In genomic region chr2:26008851-26009566, GRCh38 we compare ENCODE assay signal across 9 cellular contexts. TPM values are rescaled to one million over a fixed set of nuclear protein-coding genes. Genes with fewer than 3 reads are reported as not detected.
DNase-seq lines count a peak whose midpoint lies in the region; ATAC-seq and TF ChIP-seq lines count a peak whose summit lies in the region.
"Had no signal": no experiment of that assay in that cellular context is flagged by ENCODE, and none has a peak within 500 bp of the region (broad histone marks: within the 10 kb centered on the region; RNA-seq: fewer than 3 reads in every experiment).

No MANE protein-coding gene starts in this region.

- H3K4me1 Mint-ChIP-seq in naive thymus-derived CD8-positive, alpha-beta T cell: peaks cover 0 to 6% (median 0%) of the 10 kb centered on the region in 4 donors
- peaks cover 23% of the 10 kb centered on the region for H3K4me1 Mint-ChIP-seq in mesothelial cell of epicardium
- no peaks in the 10 kb centered on the region for H3K4me1 Mint-ChIP-seq in CD8-positive, alpha-beta T cell (ENCODE audit: low read depth)

- TF ChIP-seq CTCF in foreskin fibroblast (IDR thresholded peaks at IDR 0.05; ENCODE audit: low read depth, low read length) (no peak), mesothelial cell of epicardium (IDR thresholded peaks at IDR 0.05; ENCODE audit: unreplicated experiment) (no peak), GM10266 (IDR thresholded peaks at IDR 0.05; ENCODE audit: control insufficient read depth, insufficient read depth, low read depth, missing control alignments) (no peak)
- no peak for TF ChIP-seq CTCF in CD8-positive, alpha-beta T cell (IDR thresholded peaks at IDR 0.05)

- intact Hi-C loops in sciatic nerve (cut with DNase I): no loop called here
- intact Hi-C loops in CD8-positive, alpha-beta T cell (cut with DNase I, micrococcal nuclease): no loop called here

- no peak overlapping the region for H3K27ac Mint-ChIP-seq in naive thymus-derived CD8-positive, alpha-beta T cell
- H3K27ac Mint-ChIP-seq in mesothelial cell of epicardium: no peak overlapping the region
- H3K27ac Mint-ChIP-seq in CD8-positive, alpha-beta T cell: no peak overlapping the region

- H3K4me3 Mint-ChIP-seq in naive thymus-derived CD8-positive, alpha-beta T cell: no peak overlapping the region
- no peak overlapping the region for H3K4me3 Mint-ChIP-seq in mesothelial cell of epicardium
- no peak overlapping the region for H3K4me3 Mint-ChIP-seq in CD8-positive, alpha-beta T cell

- no peaks in the 10 kb centered on the region for H3K27me3 ChIP-seq in CD8-positive, alpha-beta T cell (ENCODE audit: insufficient read depth, low read length)

- peaks cover 0 to 3% (median 0%) of the 10 kb centered on the region in 3 donors for H3K36me3 Mint-ChIP-seq in naive thymus-derived CD8-positive, alpha-beta T cell
- H3K36me3 Mint-ChIP-seq in mesothelial cell of epicardium: no peaks in the 10 kb centered on the region
- H3K36me3 Mint-ChIP-seq in CD8-positive, alpha-beta T cell: no peaks in the 10 kb centered on the region

- peak; percentile 94 for ATAC-seq in sciatic nerve
- no peak for ATAC-seq in naive thymus-derived CD8-positive, alpha-beta T cell
- no peak for ATAC-seq in CD8-positive, alpha-beta T cell

- no peak overlapping the region for H3K27ac ChIP-seq in CD8-positive, alpha-beta T cell (ENCODE audit: low read depth, low read length)
- H3K27ac ChIP-seq: SK-N-MC had no signal

- CTCF ChIA-PET in CD8-positive, alpha-beta T cell (lab: Charles Lee): no interaction called here

- peaks cover 0 to 5% (median 0%) of the 10 kb centered on the region in 9 donors for H3K9me3 Mint-ChIP-seq in naive thymus-derived CD8-positive, alpha-beta T cell
- peaks cover 6% of the 10 kb centered on the region for H3K9me3 Mint-ChIP-seq in mesothelial cell of epicardium
- peaks cover 3% of the 10 kb centered on the region for H3K9me3 Mint-ChIP-seq in CD8-positive, alpha-beta T cell

- no peaks in the 10 kb centered on the region for H3K36me3 ChIP-seq in CD8-positive, alpha-beta T cell (ENCODE audit: insufficient read depth, low read length)

- H3K4me3 ChIP-seq in foreskin fibroblast (ENCODE audit: low read depth in 1 of 2, low read length in 2 of 2): no peak overlapping the region
- H3K4me3 ChIP-seq in CD8-positive, alpha-beta T cell (ENCODE audit: low read depth, low read length): no peak overlapping the region
- H3K4me3 ChIP-seq: SK-N-MC had no signal

- DNase-seq in GM03348 (ENCODE audit: low spot score): peak; percentile 84
- peak; percentile 82 for DNase-seq in RPMI8226
- DNase-seq in foreskin fibroblast: peak; percentile 94 to 96
- peak; percentile 66 for DNase-seq in sciatic nerve (ENCODE audit: low spot score)
- DNase-seq in naive thymus-derived CD8-positive, alpha-beta T cell: no peak
- no peak for DNase-seq in mesothelial cell of epicardium (ENCODE audit: low spot score in 2 of 2, unreplicated experiment in 2 of 2)
- DNase-seq in GM10266 (ENCODE audit: extremely low spot score): no peak
- no peak for DNase-seq in CD8-positive, alpha-beta T cell

- POLR2A ChIA-PET in naive thymus-derived CD8-positive, alpha-beta T cell (lab: Charles Lee): no interaction called here
- POLR2A ChIA-PET in CD8-positive, alpha-beta T cell (lab: Charles Lee): no interaction called here

- H3K9me3 ChIP-seq in CD8-positive, alpha-beta T cell (ENCODE audit: low read length): no peaks in the 10 kb centered on the region

- H3K4me1 ChIP-seq in CD8-positive, alpha-beta T cell (ENCODE audit: insufficient read depth, low read length): no peaks in the 10 kb centered on the region

- no peaks in the 10 kb centered on the region for H3K27me3 Mint-ChIP-seq in naive thymus-derived CD8-positive, alpha-beta T cell
- no peaks in the 10 kb centered on the region for H3K27me3 Mint-ChIP-seq in mesothelial cell of epicardium (ENCODE audit: low read depth)
- no peaks in the 10 kb centered on the region for H3K27me3 Mint-ChIP-seq in CD8-positive, alpha-beta T cell (ENCODE audit: low read depth)

RNA-seq across cellular contexts. Expression of gene RAB10, which starts 24.9 kb away (rescaled TPM):
- total RNA-seq in sciatic nerve: 104 TPM
- total RNA-seq in naive thymus-derived CD8-positive, alpha-beta T cell: 10 to 100 TPM; 62.6 to 72.0 TPM
- polyA plus RNA-seq in naive thymus-derived CD8-positive, alpha-beta T cell: 10 to 100 TPM; 64.0 to 80.5 (median 66.6) TPM
- total RNA-seq in mesothelial cell of epicardium: 86.5 to 90.6 TPM (median 90.2 TPM) in 3 replicates
- 10 to 100 TPM; 12.7 TPM for total RNA-seq in CD8-positive, alpha-beta T cell

RNA-seq across cellular contexts. Expression of gene KIF3C, which starts 26.7 kb away (rescaled TPM):
- total RNA-seq in sciatic nerve (56.6 TPM), mesothelial cell of epicardium (31.9 to 39.5 TPM (median 39.5 TPM) in 3 replicates)
- 1 to 10 TPM; 4.1 to 4.9 TPM for total RNA-seq in naive thymus-derived CD8-positive, alpha-beta T cell
- polyA plus RNA-seq in naive thymus-derived CD8-positive, alpha-beta T cell: 1 to 10 TPM in 2 of 3 donors, under 1 TPM in 1; 0.63 to 1.1 (median 1.1) TPM
- total RNA-seq in CD8-positive, alpha-beta T cell: 1 to 10 TPM; 1.5 to 2.3 TPM

Comparison
In these comparisons a context has a peak if more than half of its experiments do, and no peak if none do; other contexts are left out.
1. DNase-seq: peak in GM03348 (single experiment), RPMI8226 (single experiment), foreskin fibroblast (2 of 2) and sciatic nerve (single experiment); none in naive thymus-derived CD8-positive, alpha-beta T cell (0 of 10), mesothelial cell of epicardium (0 of 2), GM10266 (single experiment) and CD8-positive, alpha-beta T cell (0 of 7).